In genomic region chr10:101283762-101284161, GRCh38 we compare ENCODE assay signal across 16 cellular contexts. TPM values are rescaled to one million over a fixed set of nuclear protein-coding genes. Genes with fewer than 3 reads are reported as not detected.
DNase-seq lines count a peak whose midpoint lies in the region; ATAC-seq and TF ChIP-seq lines count a peak whose summit lies in the region.
"Had no signal": no experiment of that assay in that cellular context is flagged by ENCODE, and none has a peak within 500 bp of the region (broad histone marks: within the 10 kb centered on the region; RNA-seq: fewer than 3 reads in every experiment).

No MANE protein-coding gene starts in this region.

- H3K27ac ChIP-seq in WERI-Rb-1, result no peak overlapping the region
- H3K27ac ChIP-seq in iPS-18a (ENCODE audit: low read length), result no peak overlapping the region
- H3K27ac ChIP-seq: parathyroid adenoma, vagina had no signal

- H3K9ac ChIP-seq in iPS-18a (ENCODE audit: low read length), result no peak overlapping the region
- H3K9ac ChIP-seq: parathyroid adenoma had no signal

- ATAC-seq in GM18909 (IDR thresholded peaks at IDR 0.05; ENCODE audit: poor library complexity, unreplicated experiment) (no peak), HG03135 (IDR thresholded peaks at IDR 0.05; ENCODE audit: unreplicated experiment) (no peak)
- no peak for ATAC-seq in activated naive CD4-positive, alpha-beta T cell treated with anti-CD3 and anti-CD28 coated beads, Interleukin-2, amount 50 U/mL, for 72 hours

- DNase-seq in NCI-H510A treated with DMSO at 0.1 percent for 48 hours (lab: John Stamatoyannopoulos, UW) (peak; percentile 24), NCI-H510A (lab: John Stamatoyannopoulos, UW) (no peak), WERI-Rb-1 (no peak), skeletal muscle cell (ENCODE audit: low read depth) (no peak)
- no peak for DNase-seq in activated naive CD4-positive, alpha-beta T cell treated with anti-CD3 and anti-CD28 coated beads, Interleukin-2, amount 50 U/mL, for 72 hours (ENCODE audit: low spot score in 2 of 2)
- DNase-seq: amygdala, kidney glomerular epithelial cell, RPMI8226 had no signal

- H3K4me3 ChIP-seq in WERI-Rb-1 (ENCODE audit: low read depth, low read length) (peak overlapping the region; percentile 29), iPS-18a (ENCODE audit: low read length) (peak overlapping the region; percentile 59), skeletal muscle cell (ENCODE audit: low read depth, low read length) (peak overlapping the region; percentile 7)

- no peak overlapping the region for H3K27ac Mint-ChIP-seq in activated naive CD4-positive, alpha-beta T cell treated with anti-CD3 and anti-CD28 coated beads, Interleukin-2, amount 50 U/mL, for 72 hours
- H3K27ac Mint-ChIP-seq: CD14-positive monocyte had no signal

- no peak for TF ChIP-seq CTCF in WERI-Rb-1 (IDR thresholded peaks at IDR 0.05; ENCODE audit: low read depth, low read length)

- H3K27me3 ChIP-seq in WERI-Rb-1 (ENCODE audit: insufficient read depth, low read depth, severe bottlenecking) (no peaks in the 10 kb centered on the region), iPS-18a (ENCODE audit: control insufficient read depth, insufficient read depth, low read length) (peaks cover 69% of the 10 kb centered on the region)
- H3K27me3 ChIP-seq: vagina had no signal

- no peaks in the 10 kb centered on the region for H3K36me3 Mint-ChIP-seq in activated naive CD4-positive, alpha-beta T cell treated with anti-CD3 and anti-CD28 coated beads, Interleukin-2, amount 50 U/mL, for 72 hours
- H3K36me3 Mint-ChIP-seq: CD14-positive monocyte had no signal

- H3K9me3 ChIP-seq in WERI-Rb-1 (ENCODE audit: severe bottlenecking) (no peaks in the 10 kb centered on the region), iPS-18a (ENCODE audit: control insufficient read depth, low read depth, low read length) (no peaks in the 10 kb centered on the region)
- H3K9me3 ChIP-seq: vagina had no signal

- H3K36me3 ChIP-seq in WERI-Rb-1 (no peaks in the 10 kb centered on the region), iPS-18a (ENCODE audit: control insufficient read depth, low read depth, low read length) (no peaks in the 10 kb centered on the region)
- H3K36me3 ChIP-seq: vagina had no signal

- no peaks in the 10 kb centered on the region for H3K9me3 Mint-ChIP-seq in activated naive CD4-positive, alpha-beta T cell treated with anti-CD3 and anti-CD28 coated beads, Interleukin-2, amount 50 U/mL, for 72 hours

- peaks cover 53% of the 10 kb centered on the region for H3K4me1 ChIP-seq in iPS-18a (ENCODE audit: control insufficient read depth, low read depth, low read length)
- H3K4me1 ChIP-seq: parathyroid adenoma, vagina had no signal

RNA-seq across cellular contexts. Expression of gene LBX1, which starts 54.5 kb away (rescaled TPM):
- not detected for total RNA-seq in activated naive CD4-positive, alpha-beta T cell treated with anti-CD3 and anti-CD28 coated beads, Interleukin-2, amount 50 U/mL, for 72 hours
- total RNA-seq: glomerular endothelial cell, mononuclear cell, vagina had no signal

Comparison
In these comparisons a context has a peak if more than half of its experiments do, and no peak if none do; other contexts are left out.
1. H3K4me3 ChIP-seq: peak in every context shown above with its lines; median percentile 59 in iPS-18a; 29 in WERI-Rb-1; 7 in skeletal muscle cell.